In the genomic region with DNA sequence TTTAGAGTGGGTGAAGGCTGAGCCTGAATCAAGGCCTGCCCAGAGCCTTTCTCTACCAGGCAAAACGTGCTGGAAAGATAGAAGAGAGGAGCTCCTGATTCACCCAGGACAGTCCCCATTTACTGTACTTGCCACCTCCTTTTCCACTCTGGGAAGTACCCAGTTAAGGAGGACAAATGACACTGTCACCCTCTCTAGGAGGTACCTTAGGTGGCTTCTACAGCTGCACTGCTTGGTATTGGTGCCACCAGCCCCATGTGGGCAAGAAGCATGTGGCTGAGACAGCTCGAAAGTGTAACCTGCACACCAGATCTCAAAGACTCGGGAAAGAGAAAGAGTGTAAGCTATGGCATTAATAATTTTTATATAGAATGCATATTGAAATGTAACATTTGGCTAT, we compare ENCODE assay signal across 15 cellular contexts.
"Had no signal": no experiment of that assay in that cellular context is flagged by ENCODE, and none has a peak within 500 bp of the region (broad histone marks: within the 10 kb centered on the region; RNA-seq: fewer than 3 reads in every experiment).

No MANE protein-coding gene starts in this region.

- H3K9me3 Mint-ChIP-seq: naive thymus-derived CD8-positive, alpha-beta T cell; stimulated activated naive B cell treated with anti-CD40 and anti-IgM and Interleukin-4, amounts not matched to agents 10 μg/mL and 1 μg/mL and 100 μg/mL, for 72 hours; T-helper 2 cell treated with Interferon-gamma antibody and Interleukin-4, amounts not matched to agents 5 μg/mL and 100 μg/mL, for 36 hours had no signal

- DNase-seq: activated CD4-positive, alpha-beta T cell treated with anti-CD3 and anti-CD28 coated beads, Interleukin-2, amount 50 U/mL, for 4 hours; anterior cingulate cortex; foreskin keratinocyte; head of caudate nucleus; islet precursor cell; mammary epithelial cell; naive thymus-derived CD8-positive, alpha-beta T cell; occipital lobe; right cardiac atrium; small intestine; stimulated activated naive B cell treated with anti-CD40 and anti-IgM and Interleukin-4, amounts not matched to agents 10 μg/mL and 1 μg/mL and 100 μg/mL, for 72 hours had no signal

- H3K27me3 ChIP-seq: foreskin keratinocyte had no signal

- H3K27ac ChIP-seq: foreskin keratinocyte had no signal

- H3K27me3 Mint-ChIP-seq: naive thymus-derived CD8-positive, alpha-beta T cell; stimulated activated naive B cell treated with anti-CD40 and anti-IgM and Interleukin-4, amounts not matched to agents 10 μg/mL and 1 μg/mL and 100 μg/mL, for 72 hours had no signal

- H3K27ac Mint-ChIP-seq: activated naive CD4-positive, alpha-beta T cell treated with anti-CD3 and anti-CD28 coated beads, Interleukin-2, amount 50 U/mL, for 72 hours; progenitor cell of endocrine pancreas had no signal

- ATAC-seq: foreskin keratinocyte; left lobe of liver; naive thymus-derived CD8-positive, alpha-beta T cell; right cardiac atrium; stimulated activated naive B cell treated with anti-CD40 and anti-IgM and Interleukin-4, amounts not matched to agents 10 μg/mL and 1 μg/mL and 100 μg/mL, for 72 hours had no signal

- H3K4me3 Mint-ChIP-seq: stimulated activated naive B cell treated with anti-CD40 and anti-IgM and Interleukin-4, amounts not matched to agents 10 μg/mL and 1 μg/mL and 100 μg/mL, for 72 hours; T-helper 2 cell treated with Interferon-gamma antibody and Interleukin-4, amounts not matched to agents 5 μg/mL and 100 μg/mL, for 36 hours had no signal
